In the genomic region with DNA sequence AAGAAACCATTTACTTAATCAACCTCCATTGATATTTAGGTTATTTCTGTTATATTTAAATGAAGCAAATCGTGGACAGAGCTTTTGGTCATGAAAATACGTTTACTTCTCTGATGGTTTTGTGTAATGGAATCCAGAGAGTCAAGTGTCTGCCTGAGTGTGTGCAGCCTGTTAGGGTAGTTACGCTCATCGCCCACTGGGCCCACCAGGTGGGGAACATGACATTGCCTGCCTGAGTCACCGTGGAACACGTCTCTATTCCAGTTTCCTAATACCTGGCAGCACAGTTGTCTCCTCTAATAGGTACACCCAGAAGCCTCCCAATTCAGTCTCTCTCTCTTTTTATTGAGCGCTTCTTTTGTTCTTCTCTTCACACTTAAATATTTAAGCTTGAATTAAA, we compare ENCODE assay signal across 1 cellular context.
TF ChIP-seq lines count a peak whose summit lies in the region.

No MANE protein-coding gene starts in this region.

TF ChIP-seq in WTC11, 78 proteins besides CTCF, POLR2A, EP300 and RAD21 (continued from another document):
- TF ChIP-seq, protein P1, sequence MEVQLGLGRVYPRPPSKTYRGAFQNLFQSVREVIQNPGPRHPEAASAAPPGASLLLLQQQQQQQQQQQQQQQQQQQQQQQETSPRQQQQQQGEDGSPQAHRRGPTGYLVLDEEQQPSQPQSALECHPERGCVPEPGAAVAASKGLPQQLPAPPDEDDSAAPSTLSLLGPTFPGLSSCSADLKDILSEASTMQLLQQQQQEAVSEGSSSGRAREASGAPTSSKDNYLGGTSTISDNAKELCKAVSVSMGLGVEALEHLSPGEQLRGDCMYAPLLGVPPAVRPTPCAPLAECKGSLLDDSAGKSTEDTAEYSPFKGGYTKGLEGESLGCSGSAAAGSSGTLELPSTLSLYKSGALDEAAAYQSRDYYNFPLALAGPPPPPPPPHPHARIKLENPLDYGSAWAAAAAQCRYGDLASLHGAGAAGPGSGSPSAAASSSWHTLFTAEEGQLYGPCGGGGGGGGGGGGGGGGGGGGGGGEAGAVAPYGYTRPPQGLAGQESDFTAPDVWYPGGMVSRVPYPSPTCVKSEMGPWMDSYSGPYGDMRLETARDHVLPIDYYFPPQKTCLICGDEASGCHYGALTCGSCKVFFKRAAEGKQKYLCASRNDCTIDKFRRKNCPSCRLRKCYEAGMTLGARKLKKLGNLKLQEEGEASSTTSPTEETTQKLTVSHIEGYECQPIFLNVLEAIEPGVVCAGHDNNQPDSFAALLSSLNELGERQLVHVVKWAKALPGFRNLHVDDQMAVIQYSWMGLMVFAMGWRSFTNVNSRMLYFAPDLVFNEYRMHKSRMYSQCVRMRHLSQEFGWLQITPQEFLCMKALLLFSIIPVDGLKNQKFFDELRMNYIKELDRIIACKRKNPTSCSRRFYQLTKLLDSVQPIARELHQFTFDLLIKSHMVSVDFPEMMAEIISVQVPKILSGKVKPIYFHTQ (CRISPR knock-in tag; IDR thresholded peaks at IDR 0.05) = no peak
- TF ChIP-seq SP1 (CRISPR knock-in tag; conservative IDR thresholded peaks at IDR 0.05) (no peak), ZNF121 (CRISPR knock-in tag; IDR thresholded peaks at IDR 0.05) (no peak)
